8 cellular contexts compared by ENCODE assay signal in genomic region chrX:13029341-13029740, GRCh38. TPM values are rescaled to one million over a fixed set of nuclear protein-coding genes. Genes with fewer than 3 reads are reported as not detected.
A peak's percentile ranks its signal among the peaks of the same experiment; 100 is the strongest.
DNase-seq lines count a peak whose midpoint lies in the region; FAIRE-seq and TF ChIP-seq lines count a peak whose summit lies in the region.

No MANE protein-coding gene starts in this region.

- DNase-seq in activated T-cell treated with anti-CD3 and anti-CD28 coated beads for 1 hour (ENCODE audit: low read depth) (peak; percentile 2), activated T-cell treated with anti-CD3 and anti-CD28 coated beads for 4 hours (no peak), astrocyte of the spinal cord (ENCODE audit: low read depth, low spot score) (peak; percentile 54), left kidney (ENCODE audit: low read depth, low spot score) (peak; percentile 62), thyroid gland (peak; percentile 30 to 53), OCI-M1 (lab: John Stamatoyannopoulos, UW) (no peak), COLO668 (lab: John Stamatoyannopoulos, UW; ENCODE audit: unreplicated experiment) (no peak), frontal cortex (ENCODE audit: low spot score in 2 of 2) (no peak)

- H3K4me1 ChIP-seq in thyroid gland: peaks cover 0 to 19% of the 10 kb centered on the region in 2 donors

- no peak for TF ChIP-seq POLR2A in thyroid gland (IDR thresholded peaks at IDR 0.05)

- no peaks in the 10 kb centered on the region for H3K27me3 ChIP-seq in thyroid gland

- H3K27ac ChIP-seq in thyroid gland: no peak overlapping the region

- no peaks in the 10 kb centered on the region for H3K9me3 ChIP-seq in thyroid gland

- TF ChIP-seq CTCF in astrocyte of the spinal cord (IDR thresholded peaks at IDR 0.05; ENCODE audit: low read depth, low read length): no peak
- no peak for TF ChIP-seq CTCF in thyroid gland (IDR thresholded peaks at IDR 0.05)

- no peak for FAIRE-seq in frontal cortex (lab: Jason Lieb, UNC)

- WGBS in thyroid gland, 2 donors: 4 to 8% methylated on average over 5 of the region's 5 CpGs

- no peaks in the 10 kb centered on the region for H3K36me3 ChIP-seq in thyroid gland

- H3K4me3 ChIP-seq in astrocyte of the spinal cord (ENCODE audit: low read depth, low read length): no peak overlapping the region
- H3K4me3 ChIP-seq in thyroid gland (replicated peaks in 1 of 3): no peak overlapping the region

- in situ Hi-C loops in astrocyte of the spinal cord (cut with HindIII; ENCODE audit: low sequenced_read_pairs): no loop called here

- intact Hi-C loops in thyroid gland (cut with DNase I): no loop called here

RNA-seq across cellular contexts. Expression of gene FAM9C, which starts 15.1 kb away (rescaled TPM):
- under 1 TPM in 1 of 4 donors, not detected in 3; 0.11 TPM for total RNA-seq in thyroid gland
- total RNA-seq in frontal cortex: 0.41 TPM

RNA-seq across cellular contexts. Expression of gene TMSB4X, which starts 54.4 kb away (rescaled TPM):
- total RNA-seq in thyroid gland (1,000 to 10,000 TPM in 3 of 4 donors, 100 to 1,000 TPM in 1; 854 to 2,672 (median 1,302) TPM), frontal cortex (5,673 TPM)

Comparison
In these comparisons a context has a peak if more than half of its experiments do, and no peak if none do; other contexts are left out.
1. DNase-seq: peak in activated T-cell treated with anti-CD3 and anti-CD28 coated beads for 1 hour (single experiment), astrocyte of the spinal cord (single experiment), left kidney (single experiment) and thyroid gland (2 of 2); none in activated T-cell treated with anti-CD3 and anti-CD28 coated beads for 4 hours (single experiment), OCI-M1 (single experiment), COLO668 (single experiment) and frontal cortex (0 of 2).